13 cellular contexts compared by ENCODE assay signal in the genomic region with DNA sequence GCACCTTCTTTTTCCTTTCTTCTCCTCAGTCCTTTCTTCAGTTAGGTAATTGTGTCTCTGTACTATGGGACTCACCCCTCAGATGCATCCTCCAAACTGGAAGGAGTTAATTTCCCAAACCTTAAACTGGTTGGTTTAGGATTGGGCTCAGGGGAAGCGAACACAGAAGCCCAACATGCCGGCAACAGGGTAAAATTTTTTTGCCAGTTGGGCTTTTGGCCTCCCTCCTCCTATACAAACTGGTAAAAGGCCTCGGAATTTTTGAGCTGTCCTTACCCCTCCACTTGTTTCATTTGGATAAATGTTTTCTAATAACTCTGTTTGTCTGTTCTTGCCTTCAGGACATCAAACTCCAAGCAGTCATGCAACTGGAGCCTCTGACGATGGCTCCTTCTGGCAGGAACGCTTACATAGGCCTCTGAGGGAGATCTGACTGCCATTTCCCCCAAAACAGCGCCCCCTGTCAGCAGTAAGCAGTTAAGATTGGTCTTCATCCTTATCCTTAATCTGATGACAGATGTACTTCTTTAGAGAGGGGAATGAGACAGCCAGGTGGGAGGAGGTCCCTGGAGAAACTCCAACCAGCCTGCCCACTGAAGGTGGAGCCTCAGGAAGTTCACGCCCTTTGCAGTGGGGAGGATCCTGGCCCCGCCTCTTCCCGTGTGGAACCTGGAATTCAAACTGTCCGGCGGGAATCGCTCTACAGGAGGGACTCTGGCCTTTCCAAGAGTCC. TPM values are rescaled to one million over a fixed set of nuclear protein-coding genes. Genes with fewer than 3 reads are reported as not detected.
A peak's percentile ranks its signal among the peaks of the same experiment; 100 is the strongest.
DNase-seq lines count a peak whose midpoint lies in the region; ATAC-seq, FAIRE-seq and TF ChIP-seq lines count a peak whose summit lies in the region.
"Had no signal": no experiment of that assay in that cellular context is flagged by ENCODE, and none has a peak within 500 bp of the region (broad histone marks: within the 10 kb centered on the region; RNA-seq: fewer than 3 reads in every experiment).

No MANE protein-coding gene starts in this region.

- H3K79me2 ChIP-seq in keratinocyte (ENCODE audit: control insufficient read depth, insufficient read depth, low read length): no peaks in the 10 kb centered on the region

- H3K36me3 ChIP-seq in GM06990 (ENCODE audit: control insufficient read depth, insufficient read depth, low read length) (no peaks in the 10 kb centered on the region), keratinocyte (ENCODE audit: control insufficient read depth in 2 of 2, extremely low read depth in 1 of 2, insufficient read depth in 2 of 2, low read length in 2 of 2) (no peaks in the 10 kb centered on the region)

- no peak overlapping the region for H3K4me2 ChIP-seq in keratinocyte (ENCODE audit: control insufficient read depth, extremely low read depth, insufficient read depth, low read depth, low read length)

- H3K27ac ChIP-seq in keratinocyte (ENCODE audit: control insufficient read depth, insufficient read depth, low read length): no peak overlapping the region
- H3K27ac ChIP-seq: epithelial cell of prostate had no signal

- H3K9ac ChIP-seq in keratinocyte (ENCODE audit: control insufficient read depth, extremely low read depth, insufficient read depth, low read length): no peak overlapping the region

- H3K4me1 ChIP-seq in keratinocyte (ENCODE audit: control insufficient read depth, extremely low read depth, insufficient read depth, low read length): no peaks in the 10 kb centered on the region

- TF ChIP-seq CTCF in GM06990 (IDR thresholded peaks at IDR 0.05; ENCODE audit: insufficient read depth, low read length, poor library complexity, severe bottlenecking) (peak; percentile 41), keratinocyte (optimal IDR thresholded peaks at IDR 0.05 in 1 of 3, IDR thresholded peaks at IDR 0.05 in 1 of 3, conservative IDR thresholded peaks at IDR 0.05 in 1 of 3; ENCODE audit: extremely low read depth in 1 of 3, insufficient read depth in 2 of 3, low read length in 3 of 3) (peak; percentile 12 to 35 (median 21))

- no peaks in the 10 kb centered on the region for H3K27me3 Mint-ChIP-seq in activated naive CD8-positive, alpha-beta T cell treated with anti-CD3 and anti-CD28 coated beads, Interleukin-2, amount 50 U/mL, for 24 hours

- H3K9me3 Mint-ChIP-seq in activated naive CD8-positive, alpha-beta T cell treated with anti-CD3 and anti-CD28 coated beads, Interleukin-2, amount 50 U/mL, for 24 hours: peaks cover 13% of the 10 kb centered on the region

- no peaks in the 10 kb centered on the region for H3K9me1 ChIP-seq in keratinocyte (ENCODE audit: control insufficient read depth, extremely low read depth, insufficient read depth, low read length)

- no peaks in the 10 kb centered on the region for H4K20me1 ChIP-seq in keratinocyte (ENCODE audit: control insufficient read depth, extremely low read depth, insufficient read depth, low read length)

- no peak overlapping the region for H3K4me3 ChIP-seq in GM06990 (replicated peaks; ENCODE audit: low read depth, low read length)
- H3K4me3 ChIP-seq in Jurkat, Clone E6-1 (ENCODE audit: low read length): no peak overlapping the region
- H3K4me3 ChIP-seq in keratinocyte (ENCODE audit: control insufficient read depth in 2 of 3, extremely low read depth in 1 of 3, insufficient read depth in 2 of 3, low read depth in 1 of 3, low read length in 3 of 3): no peak overlapping the region

- dilution Hi-C loops in keratinocyte (cut with MboI; ENCODE audit: extremely low pct_ligation_motif_present, low sequenced_read_pairs): no loop called here

- H3K4me1 Mint-ChIP-seq in activated naive CD8-positive, alpha-beta T cell treated with anti-CD3 and anti-CD28 coated beads, Interleukin-2, amount 50 U/mL, for 24 hours: no peaks in the 10 kb centered on the region
- H3K4me1 Mint-ChIP-seq: natural killer cell; stimulated activated effector memory CD8-positive, alpha-beta T cell treated with anti-CD3 and anti-CD28 coated beads, Interleukin-12 subunit alpha, Interleukin-12 subunit beta, amount 100 ng/mL, for 72 hours had no signal

- no peak overlapping the region for H2AFZ ChIP-seq in keratinocyte (ENCODE audit: control insufficient read depth, low read length)

- peak; percentile 24; the same call in 1 of the 3 replicates for ATAC-seq in SK-N-SH treated with all-trans-retinoic acid at 6 μM for 48 hours
- no peak for ATAC-seq in GM18502 (IDR thresholded peaks at IDR 0.05; ENCODE audit: poor library complexity, unreplicated experiment)
- ATAC-seq in activated naive CD8-positive, alpha-beta T cell treated with anti-CD3 and anti-CD28 coated beads, Interleukin-2, amount 50 U/mL, for 24 hours: no peak
- ATAC-seq: natural killer cell; stimulated activated effector memory CD8-positive, alpha-beta T cell treated with anti-CD3 and anti-CD28 coated beads, Interleukin-12 subunit alpha, Interleukin-12 subunit beta, amount 100 ng/mL, for 72 hours had no signal

- H3K27me3 ChIP-seq in GM06990 (replicated peaks; ENCODE audit: control insufficient read depth, insufficient read depth, low read length) (no peaks in the 10 kb centered on the region), keratinocyte (ENCODE audit: control insufficient read depth, extremely low read depth, insufficient read depth, low read length) (no peaks in the 10 kb centered on the region)

- no peaks in the 10 kb centered on the region for H3K36me3 Mint-ChIP-seq in activated naive CD8-positive, alpha-beta T cell treated with anti-CD3 and anti-CD28 coated beads, Interleukin-2, amount 50 U/mL, for 24 hours (ENCODE audit: low read depth)
- H3K36me3 Mint-ChIP-seq: stimulated activated effector memory CD8-positive, alpha-beta T cell treated with anti-CD3 and anti-CD28 coated beads, Interleukin-12 subunit alpha, Interleukin-12 subunit beta, amount 100 ng/mL, for 72 hours had no signal

- H3K4me3 Mint-ChIP-seq in activated naive CD8-positive, alpha-beta T cell treated with anti-CD3 and anti-CD28 coated beads, Interleukin-2, amount 50 U/mL, for 24 hours: no peak overlapping the region
- H3K4me3 Mint-ChIP-seq: natural killer cell; stimulated activated effector memory CD8-positive, alpha-beta T cell treated with anti-CD3 and anti-CD28 coated beads, Interleukin-12 subunit alpha, Interleukin-12 subunit beta, amount 100 ng/mL, for 72 hours had no signal

- no peak overlapping the region for H3K27ac Mint-ChIP-seq in activated naive CD8-positive, alpha-beta T cell treated with anti-CD3 and anti-CD28 coated beads, Interleukin-2, amount 50 U/mL, for 24 hours
- H3K27ac Mint-ChIP-seq: natural killer cell; stimulated activated effector memory CD8-positive, alpha-beta T cell treated with anti-CD3 and anti-CD28 coated beads, Interleukin-12 subunit alpha, Interleukin-12 subunit beta, amount 100 ng/mL, for 72 hours had no signal

- FAIRE-seq in keratinocyte (lab: Jason Lieb, UNC): no peak

- peaks cover 4% of the 10 kb centered on the region for H3K9me3 ChIP-seq in keratinocyte (ENCODE audit: control insufficient read depth, low read depth, low read length)

- DNase-seq in GM06990 (ENCODE audit: extremely low read depth, insufficient read length): no peak
- DNase-seq in Jurkat, Clone E6-1 (ENCODE audit: low read depth, low spot score): peak; percentile 9
- DNase-seq in keratinocyte (ENCODE audit: low read depth, low spot score): no peak
- no peak for DNase-seq in epidermal melanocyte (ENCODE audit: insufficient read length, low spot score)
- DNase-seq in activated naive CD8-positive, alpha-beta T cell treated with anti-CD3 and anti-CD28 coated beads, Interleukin-2, amount 50 U/mL, for 24 hours: no peak
- DNase-seq: anterior cingulate cortex, GOT3, natural killer cell, NCI-H187 treated with DMSO at 0.1 percent for 48 hours had no signal

TF ChIP-seq in SK-N-SH treated with all-trans-retinoic acid at 6 μM for 48 hours, 23 proteins besides CTCF, POLR2A, EP300 and RAD21:
- TF ChIP-seq, protein P1, sequence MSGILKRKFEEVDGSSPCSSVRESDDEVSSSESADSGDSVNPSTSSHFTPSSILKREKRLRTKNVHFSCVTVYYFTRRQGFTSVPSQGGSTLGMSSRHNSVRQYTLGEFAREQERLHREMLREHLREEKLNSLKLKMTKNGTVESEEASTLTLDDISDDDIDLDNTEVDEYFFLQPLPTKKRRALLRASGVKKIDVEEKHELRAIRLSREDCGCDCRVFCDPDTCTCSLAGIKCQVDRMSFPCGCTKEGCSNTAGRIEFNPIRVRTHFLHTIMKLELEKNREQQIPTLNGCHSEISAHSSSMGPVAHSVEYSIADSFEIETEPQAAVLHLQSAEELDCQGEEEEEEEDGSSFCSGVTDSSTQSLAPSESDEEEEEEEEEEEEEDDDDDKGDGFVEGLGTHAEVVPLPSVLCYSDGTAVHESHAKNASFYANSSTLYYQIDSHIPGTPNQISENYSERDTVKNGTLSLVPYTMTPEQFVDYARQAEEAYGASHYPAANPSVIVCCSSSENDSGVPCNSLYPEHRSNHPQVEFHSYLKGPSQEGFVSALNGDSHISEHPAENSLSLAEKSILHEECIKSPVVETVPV (CRISPR knock-in tag; IDR thresholded peaks at IDR 0.05): no peak
- no peak for TF ChIP-seq ZNF70 (CRISPR knock-in tag; IDR thresholded peaks at IDR 0.05)

RNA-seq across cellular contexts. Expression of gene SPINK5, which starts 57.8 kb away (rescaled TPM):
- not detected for polyA plus RNA-seq in Jurkat, Clone E6-1 (2012; ENCODE audit: insufficient read depth, insufficient read length)
- 16.6 to 29.2 TPM (median 22.6 TPM) in 3 replicates for polyA plus RNA-seq in keratinocyte
- polyA plus RNA-seq in keratinocyte (2011; ENCODE audit: low read depth): 1,735 TPM
- polyA plus RNA-seq in keratinocyte (2011; cell fraction: cytosol; rRNA removed): 27.8 and 30.2 TPM in 2 replicates
- 45.9 and 75.2 TPM in 2 replicates for polyA plus RNA-seq in keratinocyte (2011; cell fraction: nucleus; rRNA removed)
- 18.4 and 322 TPM in 2 replicates for polyA plus RNA-seq in keratinocyte (2012; ENCODE audit: low replicate concordance)
- polyA minus RNA-seq in keratinocyte: 1.5 to 6.8 TPM (median 5.6 TPM) in 3 replicates
- polyA minus RNA-seq in keratinocyte (2011; cell fraction: cytosol; rRNA and poly(A)+ RNA removed): 9.0 TPM
- 21.2 and 34.9 TPM in 2 replicates for polyA minus RNA-seq in keratinocyte (2011; cell fraction: nucleus; rRNA and poly(A)+ RNA removed)
